Comparison of ENCODE assay signal across 18 cellular contexts in genomic region chr7:74494076-74494548, GRCh38. TPM values are rescaled to one million over a fixed set of nuclear protein-coding genes. Genes with fewer than 3 reads are reported as not detected.
DNase-seq lines count a peak whose midpoint lies in the region; ATAC-seq and TF ChIP-seq lines count a peak whose summit lies in the region.
"Had no signal": no experiment of that assay in that cellular context is flagged by ENCODE, and none has a peak within 500 bp of the region (broad histone marks: within the 10 kb centered on the region; RNA-seq: fewer than 3 reads in every experiment).

No MANE protein-coding gene starts in this region.

- DNase-seq in D341Med (ENCODE audit: low spot score) = peak; percentile 14
- DNase-seq in WTC11 (ENCODE audit: low spot score) = no peak
- no peak for DNase-seq in left lobe of liver (ENCODE audit: low spot score)
- no peak for DNase-seq in sciatic nerve (ENCODE audit: low spot score)
- DNase-seq in neural progenitor cell (ENCODE audit: low spot score) = no peak
- DNase-seq in GOT3 (lab: John Stamatoyannopoulos, UW) = no peak
- no peak for DNase-seq in spleen
- DNase-seq: CD4-positive, CD25-positive, alpha-beta regulatory T cell; EL; GF-D8; HCEC 1CT; KBM-7; NCI-H2029; NCI-H2227 treated with DMSO at 0.1 percent for 48 hours; NCI-H526 treated with DMSO at 0.1 percent for 48 hours; PC-9; SHP77 had no signal

- H3K4me3 Mint-ChIP-seq in WTC11 = no peak overlapping the region
- no peak overlapping the region for H3K4me3 Mint-ChIP-seq in neural progenitor cell
- H3K4me3 Mint-ChIP-seq: CD4-positive, CD25-positive, alpha-beta regulatory T cell had no signal

- ATAC-seq in WTC11 = no peak
- ATAC-seq in left lobe of liver = peak; percentile 62
- peak; percentile 74 for ATAC-seq in sciatic nerve

- H2AFZ ChIP-seq in neural progenitor cell (replicated peaks) = no peak overlapping the region
- H2AFZ ChIP-seq: PC-9 had no signal

- TF ChIP-seq CTCF in WTC11 (IDR thresholded peaks at IDR 0.05) (no peak), neural progenitor cell (IDR thresholded peaks at IDR 0.05) (no peak), spleen (IDR thresholded peaks at IDR 0.05 in 8 of 11, conservative IDR thresholded peaks at IDR 0.05 in 3 of 11) (no peak)

- peaks cover 12% of the 10 kb centered on the region for H3F3A ChIP-seq in neural progenitor cell (ENCODE audit: low read depth)

- no peaks in the 10 kb centered on the region for H3K36me3 ChIP-seq in neural progenitor cell
- H3K36me3 ChIP-seq in spleen = no peaks in the 10 kb centered on the region

- peaks cover 83% of the 10 kb centered on the region for H4K20me1 ChIP-seq in neural progenitor cell (ENCODE audit: low read depth)

- no peak overlapping the region for H3K4me2 ChIP-seq in neural progenitor cell
- H3K4me2 ChIP-seq: BLaER1, PC-9 had no signal

- no peak overlapping the region for H3K9ac ChIP-seq in neural progenitor cell

- WGBS in spleen, 5 donors = 83 to 88% (median 86%) methylated on average over 14 of the region's 14 CpGs

- H3K27me3 ChIP-seq in neural progenitor cell = no peaks in the 10 kb centered on the region
- H3K27me3 ChIP-seq in spleen (replicated peaks in 1 of 7) = no peaks in the 10 kb centered on the region
- H3K27me3 ChIP-seq: BLaER1 had no signal

- H3K4me1 Mint-ChIP-seq in WTC11 (peaks cover 10% of the 10 kb centered on the region), neural progenitor cell (peaks cover 16% of the 10 kb centered on the region)
- H3K4me1 Mint-ChIP-seq: CD4-positive, CD25-positive, alpha-beta regulatory T cell had no signal

- H3K9me3 ChIP-seq in neural progenitor cell (ENCODE audit: low read depth) = no peaks in the 10 kb centered on the region
- peaks cover 0 to 6% (median 1%) of the 10 kb centered on the region in 8 donors for H3K9me3 ChIP-seq in spleen

- no peak for TF ChIP-seq POLR2A in spleen (IDR thresholded peaks at IDR 0.05)

- H3K4me3 ChIP-seq in neural progenitor cell (no peak overlapping the region), spleen (no peak overlapping the region)
- H3K4me3 ChIP-seq: BLaER1, PC-9 had no signal

- H3K36me3 Mint-ChIP-seq in WTC11 (peaks cover 34% of the 10 kb centered on the region), neural progenitor cell (peaks cover 30% of the 10 kb centered on the region)
- H3K36me3 Mint-ChIP-seq: CD4-positive, CD25-positive, alpha-beta regulatory T cell had no signal

- H3K79me2 ChIP-seq in neural progenitor cell (ENCODE audit: low read depth) = peaks cover 99% of the 10 kb centered on the region

- H3K27ac Mint-ChIP-seq in WTC11 (peak overlapping the region; percentile 41; the same call in 1 of the 2 replicates), neural progenitor cell (no peak overlapping the region)
- H3K27ac Mint-ChIP-seq: CD4-positive, CD25-positive, alpha-beta regulatory T cell had no signal

- H3K9me3 Mint-ChIP-seq in WTC11 (peaks cover 22% of the 10 kb centered on the region), neural progenitor cell (peaks cover 19% of the 10 kb centered on the region)

- POLR2A ChIA-PET in WTC11 (lab: Charles Lee) = no interaction called here

- intact Hi-C loops in sciatic nerve (cut with DNase I) = no loop called here
- intact Hi-C loops in spleen (cut with DNase I; ENCODE audit: low total_unique reads) = no loop called here

- H3K27me3 Mint-ChIP-seq in WTC11 (ENCODE audit: low read depth) (no peaks in the 10 kb centered on the region), neural progenitor cell (ENCODE audit: insufficient read depth, low read depth) (peaks cover 6% of the 10 kb centered on the region)
- H3K27me3 Mint-ChIP-seq: CD4-positive, CD25-positive, alpha-beta regulatory T cell had no signal

- CTCF ChIA-PET in WTC11 (lab: Charles Lee) = no interaction called here

- H3K27ac ChIP-seq in neural progenitor cell (no peak overlapping the region), spleen (no peak overlapping the region)
- H3K27ac ChIP-seq: BLaER1, PC-9 had no signal

- peaks cover 7% of the 10 kb centered on the region for H3K4me1 ChIP-seq in neural progenitor cell
- H3K4me1 ChIP-seq in spleen = no peaks in the 10 kb centered on the region

TF ChIP-seq in WTC11, 78 proteins besides CTCF, POLR2A, EP300 and RAD21:
- TF ChIP-seq ESRRA (CRISPR knock-in tag; IDR thresholded peaks at IDR 0.05; ENCODE audit: borderline replicate concordance) = no peak
- no peak for TF ChIP-seq FOXP4 (CRISPR knock-in tag; IDR thresholded peaks at IDR 0.05)
- TF ChIP-seq ZNF121 (CRISPR knock-in tag; IDR thresholded peaks at IDR 0.05) = 0 out of 2 replicates have a peak, but pooled peaks have one; percentile 9
- TF ChIP-seq CBFB (CRISPR knock-in tag; IDR thresholded peaks at IDR 0.05; ENCODE audit: low read depth) = no peak
- TF ChIP-seq GABPB1 (CRISPR knock-in tag; IDR thresholded peaks at IDR 0.05) = peak; percentile 48; the same call in 1 of the 2 replicates
- no peak for TF ChIP-seq ZNF396 (CRISPR knock-in tag; IDR thresholded peaks at IDR 0.05; ENCODE audit: borderline replicate concordance)
- TF ChIP-seq TEAD4 (CRISPR knock-in tag; IDR thresholded peaks at IDR 0.05) = no peak

RNA-seq across cellular contexts. Expression of gene GTF2IRD1, which starts 40.4 kb away (rescaled TPM):
- total RNA-seq in WTC11 (2021) = 41.6 to 43.5 TPM (median 42.9 TPM) in 3 replicates
- 10.3 TPM for total RNA-seq in left lobe of liver
- 29.5 TPM for total RNA-seq in sciatic nerve
- 25.6 and 48.5 TPM in 2 replicates for total RNA-seq in neural progenitor cell (ENCODE audit: low replicate concordance)
- 1 to 10 TPM; 2.9 to 6.6 (median 4.6) TPM for total RNA-seq in spleen
- 1 to 10 TPM; 2.4 to 3.1 (median 2.6) TPM for polyA plus RNA-seq in spleen
